8 cellular contexts compared by ENCODE assay signal in genomic region chr10:3578682-3579081, GRCh38.
"Had no signal": no experiment of that assay in that cellular context is flagged by ENCODE, and none has a peak within 500 bp of the region (broad histone marks: within the 10 kb centered on the region; RNA-seq: fewer than 3 reads in every experiment).

No MANE protein-coding gene starts in this region.

- H3K27ac ChIP-seq: HL-60, KMS-11 had no signal

- H3K9ac ChIP-seq: KMS-11 had no signal

- H3K4me2 ChIP-seq: KMS-11 had no signal

- ATAC-seq: HepG2 had no signal

- H3K36me3 Mint-ChIP-seq: IgD-negative memory B cell had no signal

- DNase-seq: IMR-90, KBM-7, KG1 had no signal

- FAIRE-seq: HepG2, HTR-8/SVneo had no signal

- H3K4me3 Mint-ChIP-seq: IgD-negative memory B cell had no signal

- H3K27ac Mint-ChIP-seq: IgD-negative memory B cell had no signal
